Comparison of ENCODE assay signal across 14 cellular contexts in the genomic region with DNA sequence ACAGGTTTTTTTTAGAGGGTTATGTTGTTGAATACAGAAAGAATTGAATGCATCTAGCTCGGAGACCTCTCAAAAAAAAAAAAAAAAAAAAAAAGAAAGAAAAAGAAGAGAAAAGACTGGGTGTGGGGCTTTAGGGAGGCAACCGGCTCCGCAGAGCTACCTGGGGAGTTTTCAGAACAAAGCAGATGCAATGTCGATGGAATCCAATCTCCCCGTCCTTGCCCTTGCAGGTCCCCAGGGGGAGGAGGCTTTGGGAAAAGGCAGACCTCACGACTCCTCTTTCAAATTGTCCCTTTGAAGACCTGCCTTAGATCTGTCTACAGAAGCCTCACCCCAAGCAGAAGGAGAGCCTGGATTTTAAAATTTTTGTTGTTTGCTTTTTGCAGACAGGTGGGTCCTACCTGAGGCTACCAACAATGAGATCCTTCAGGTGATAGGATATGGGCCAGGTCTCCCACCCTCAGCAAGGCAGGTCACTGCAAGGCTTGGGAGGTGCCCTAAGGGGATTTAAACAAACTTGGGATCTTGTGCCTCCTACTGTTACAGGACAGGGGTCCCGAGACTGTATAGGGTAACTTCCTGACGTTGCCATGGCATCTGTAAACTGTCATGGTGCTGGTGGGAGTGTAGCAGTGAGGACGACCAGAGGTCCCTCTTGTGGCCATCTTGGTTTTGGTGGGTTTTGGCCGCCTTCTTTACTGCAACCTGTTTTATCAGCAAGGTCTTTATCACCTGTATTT.
DNase-seq lines count a peak whose midpoint lies in the region; ATAC-seq and TF ChIP-seq lines count a peak whose summit lies in the region.
"Had no signal": no experiment of that assay in that cellular context is flagged by ENCODE, and none has a peak within 500 bp of the region (broad histone marks: within the 10 kb centered on the region; RNA-seq: fewer than 3 reads in every experiment).

No MANE protein-coding gene starts in this region.

- no peak for TF ChIP-seq EP300 in stomach (IDR thresholded peaks at IDR 0.05)

- no peaks in the 10 kb centered on the region for H3K9me3 ChIP-seq in iPS-20b (ENCODE audit: insufficient read depth, low read depth, low read length)
- peaks cover 0 to 3% (median 0%) of the 10 kb centered on the region in 4 donors for H3K9me3 ChIP-seq in stomach
- H3K9me3 ChIP-seq: body of pancreas, lower lobe of right lung, SJCRH30 had no signal

- intact Hi-C loops in stomach (cut with DNase I; ENCODE audit: low total_unique reads), result no loop called here

- in situ Hi-C loops in KBM-7 (cut with MboI; ENCODE audit: low pct_unique_long_range_greater_than_20kb, low sequenced_read_pairs), result no loop called here

- DNase-seq in NCI-H146 (lab: John Stamatoyannopoulos, UW) (peak; percentile 49), KBM-7 (no peak), stomach (no peak)
- DNase-seq in activated T-cell treated with anti-CD3 and anti-CD28 coated beads, Interleukin-2, amount 50 U/mL, for 48 hours, result peak; percentile 26 to 28
- no peak for DNase-seq in stimulated activated CD4-positive, alpha-beta T cell treated with anti-CD3 and anti-CD28 coated beads, Interleukin-4, amount 100 ng/mL, for 1 hour
- DNase-seq: body of pancreas, GDM1, lower lobe of right lung, NCI-H1048, NCI-H774, SJCRH30 had no signal

- TF ChIP-seq CTCF in GM12873 (IDR thresholded peaks at IDR 0.05; ENCODE audit: insufficient read depth, low read depth, low read length, missing control alignments) (peak; percentile 7), stomach (IDR thresholded peaks at IDR 0.05) (no peak)

- no peak for TF ChIP-seq POLR2A in stomach (IDR thresholded peaks at IDR 0.05)

- H3K36me3 ChIP-seq in iPS-20b (ENCODE audit: insufficient read depth, low read depth, low read length) (no peaks in the 10 kb centered on the region), stomach (no peaks in the 10 kb centered on the region)
- H3K36me3 ChIP-seq: lower lobe of right lung, SJCRH30 had no signal

- H3K27ac ChIP-seq in iPS-20b (ENCODE audit: low read length) (no peak overlapping the region), stomach (no peak overlapping the region)
- H3K27ac ChIP-seq: body of pancreas, lower lobe of right lung, SJCRH30 had no signal

- no peak for ATAC-seq in GM19328 (IDR thresholded peaks at IDR 0.05; ENCODE audit: unreplicated experiment)
- ATAC-seq: body of pancreas, lower lobe of right lung had no signal

- H3K4me1 ChIP-seq in iPS-20b (ENCODE audit: insufficient read depth, low read length), result 0 out of 2 replicates have a peak, but pooled peaks cover 3% of the 10 kb centered on the region
- no peaks in the 10 kb centered on the region for H3K4me1 ChIP-seq in stomach
- H3K4me1 ChIP-seq: body of pancreas, lower lobe of right lung had no signal

- H3K9ac ChIP-seq in iPS-20b (ENCODE audit: low read depth, low read length), result peak overlapping the region; percentile 32; the same call in 1 of the 2 replicates

- H3K4me3 ChIP-seq in iPS-20b (ENCODE audit: low read length), result peak overlapping the region; percentile 65
- no peak overlapping the region for H3K4me3 ChIP-seq in stomach
- H3K4me3 ChIP-seq: body of pancreas, lower lobe of right lung, SJCRH30 had no signal

- 7 to 26% (median 14%) methylated on average over 6 to 10 of the region's 10 CpGs for WGBS in stomach, 5 donors

- no peaks in the 10 kb centered on the region for H3K27me3 ChIP-seq in iPS-20b (ENCODE audit: insufficient read depth, low read length)
- no peaks in the 10 kb centered on the region for H3K27me3 ChIP-seq in stomach
- H3K27me3 ChIP-seq: body of pancreas, SJCRH30 had no signal

Comparison
In these comparisons a context has a peak if more than half of its experiments do, and no peak if none do; other contexts are left out.
1. DNase-seq: peak in NCI-H146 (single experiment) and activated T-cell treated with anti-CD3 and anti-CD28 coated beads, Interleukin-2, amount 50 U/mL, for 48 hours (2 of 2); none in stimulated activated CD4-positive, alpha-beta T cell treated with anti-CD3 and anti-CD28 coated beads, Interleukin-4, amount 100 ng/mL, for 1 hour (single experiment), KBM-7 (single experiment) and stomach (single experiment).